8 cellular contexts compared by ENCODE assay signal in genomic region chr17:50200447-50201225, GRCh38. TPM values are rescaled to one million over a fixed set of nuclear protein-coding genes. Genes with fewer than 3 reads are reported as not detected.
A peak's percentile ranks its signal among the peaks of the same experiment; 100 is the strongest.
DNase-seq lines count a peak whose midpoint lies in the region; ATAC-seq and TF ChIP-seq lines count a peak whose summit lies in the region.

No MANE protein-coding gene starts in this region.

- H3K9me3 ChIP-seq in ascending aorta (no peaks in the 10 kb centered on the region), aorta (ENCODE audit: control insufficient read depth, low read length) (no peaks in the 10 kb centered on the region)

- H3K4me3 ChIP-seq in ascending aorta = peak overlapping the region; percentile 49 to 80
- peak overlapping the region; percentile 24 to 56 for H3K4me3 ChIP-seq in aorta (ENCODE audit: low read length in 2 of 2)

- DNase-seq in DMS114 treated with DMSO at 0.1 percent for 48 hours (lab: John Stamatoyannopoulos, UW; ENCODE audit: unreplicated experiment) = peak; percentile 74
- DNase-seq in H4 (ENCODE audit: low spot score) = peak; percentile 93
- peak; percentile 73 for DNase-seq in NCI-H1105 treated with DMSO at 0.1 percent for 48 hours (lab: John Stamatoyannopoulos, UW)
- peak; percentile 81 for DNase-seq in T-helper 2 cell treated with Interferon-gamma antibody and Interleukin-4, amounts not matched to agents 5 μg/mL and 100 μg/mL, for 36 hours (ENCODE audit: low spot score)
- peak; percentile 74 to 96 for DNase-seq in ascending aorta (ENCODE audit: low spot score in 2 of 2)
- peak; percentile 85 for DNase-seq in hepatic stellate cell (ENCODE audit: low spot score)
- DNase-seq in renal cortical epithelial cell (ENCODE audit: low read depth) = peak; percentile 72
- peak; percentile 94 to 98 for DNase-seq in aorta

- H3K27ac ChIP-seq in ascending aorta = peak overlapping the region; percentile 97 to 99
- H3K27ac ChIP-seq in aorta (ENCODE audit: low read depth in 1 of 2, low read length in 2 of 2) = peak overlapping the region; percentile 71 to 87

- peaks cover 13 to 49% of the 10 kb centered on the region in 2 donors for H3K4me1 ChIP-seq in ascending aorta
- no peaks in the 10 kb centered on the region for H3K4me1 ChIP-seq in aorta (ENCODE audit: control insufficient read depth in 1 of 2, insufficient read depth in 2 of 2, low read length in 2 of 2)

- H3K9me3 Mint-ChIP-seq in T-helper 2 cell treated with Interferon-gamma antibody and Interleukin-4, amounts not matched to agents 5 μg/mL and 100 μg/mL, for 36 hours = no peaks in the 10 kb centered on the region

- H3K27me3 ChIP-seq in ascending aorta (no peaks in the 10 kb centered on the region), aorta (ENCODE audit: control insufficient read depth in 1 of 2, insufficient read depth in 2 of 2, low read length in 1 of 2) (no peaks in the 10 kb centered on the region)

- ATAC-seq in aorta (ENCODE audit: low FRiP score) = peak; percentile 91

- WGBS in aorta, 2 donors = 1% methylated on average over 52 of the region's 52 CpGs

- peaks cover 49% of the 10 kb centered on the region for H3K27me3 Mint-ChIP-seq in T-helper 2 cell treated with Interferon-gamma antibody and Interleukin-4, amounts not matched to agents 5 μg/mL and 100 μg/mL, for 36 hours (ENCODE audit: low read depth)

- H3K4me1 Mint-ChIP-seq in T-helper 2 cell treated with Interferon-gamma antibody and Interleukin-4, amounts not matched to agents 5 μg/mL and 100 μg/mL, for 36 hours (ENCODE audit: low read depth) = peaks cover 18% of the 10 kb centered on the region

- peaks cover 37 to 40% of the 10 kb centered on the region in 2 donors for H3K36me3 ChIP-seq in ascending aorta
- H3K36me3 ChIP-seq in aorta (ENCODE audit: control insufficient read depth in 1 of 2, insufficient read depth in 2 of 2, low read length in 1 of 2) = peaks cover 7 to 10% of the 10 kb centered on the region in 2 donors

- intact Hi-C loops in ascending aorta (cut with DNase I) (loop anchor here (1.0 to 5.0 kb wide), 7 partner anchors 19 to 97 kb away; no protein-coding TSS in a partner anchor), aorta (cut with DNase I) (loop anchor here (1.0 to 2.0 kb wide), 7 partner anchors 22 to 98 kb away; no protein-coding TSS in a partner anchor)

- peak overlapping the region; percentile 31 for H3K27ac Mint-ChIP-seq in T-helper 2 cell treated with Interferon-gamma antibody and Interleukin-4, amounts not matched to agents 5 μg/mL and 100 μg/mL, for 36 hours

- peak; percentile 99 to 100 (median 99) for TF ChIP-seq CTCF in ascending aorta (IDR thresholded peaks at IDR 0.05)

- H3K4me3 Mint-ChIP-seq in T-helper 2 cell treated with Interferon-gamma antibody and Interleukin-4, amounts not matched to agents 5 μg/mL and 100 μg/mL, for 36 hours = peak overlapping the region; percentile 83

- peaks cover 2% of the 10 kb centered on the region for H3K36me3 Mint-ChIP-seq in T-helper 2 cell treated with Interferon-gamma antibody and Interleukin-4, amounts not matched to agents 5 μg/mL and 100 μg/mL, for 36 hours (ENCODE audit: low read depth)

RNA-seq across cellular contexts. Expression of gene COL1A1, which starts 0.8 kb away (rescaled TPM):
- total RNA-seq in H4 (2014; rRNA removed; shearing (Covaris generic)) = 11.1 and 25.7 TPM in 2 replicates
- total RNA-seq in ascending aorta = 547 TPM
- total RNA-seq in renal cortical epithelial cell = 65.6 and 141 TPM in 2 replicates
- 100 to 1,000 TPM; 400 to 948 TPM for total RNA-seq in aorta
- polyA plus RNA-seq in aorta = 100 to 1,000 TPM in 1 of 2 donors, 10 to 100 TPM in 1; 70.2 to 391 TPM

RNA-seq across cellular contexts. Expression of gene SGCA, which starts 34.8 kb away (rescaled TPM):
- 0.45 TPM in 1 of 2 replicates, not detected in the other for total RNA-seq in H4 (2014; rRNA removed; shearing (Covaris generic))
- total RNA-seq in ascending aorta (78.5 TPM), renal cortical epithelial cell (not detected in 2 replicates), aorta (10 to 100 TPM; 91.8 to 92.7 TPM)
- 100 to 1,000 TPM in 1 of 2 donors, 10 to 100 TPM in 1; 86.4 to 198 TPM for polyA plus RNA-seq in aorta

RNA-seq across cellular contexts. Expression of gene PPP1R9B, which starts 50.2 kb away (rescaled TPM):
- total RNA-seq in H4 (2014; rRNA removed; shearing (Covaris generic)) = 16.3 and 18.5 TPM in 2 replicates
- total RNA-seq in ascending aorta (63.5 TPM), renal cortical epithelial cell (15.8 and 39.9 TPM in 2 replicates), aorta (10 to 100 TPM; 64.4 to 99.0 TPM)
- 10 to 100 TPM; 20.3 to 26.1 TPM for polyA plus RNA-seq in aorta

Comparison
In these comparisons a context has a peak if more than half of its experiments do, and no peak if none do; other contexts are left out.
1. Peak in every context shown above with its lines: DNase-seq, ATAC-seq, H3K4me3 ChIP-seq and H3K27ac ChIP-seq.
2. RNA of gene SGCA, which starts 34.8 kb away (total RNA-seq): 91.8 to 92.7 TPM in aorta and 78.5 TPM in ascending aorta (single experiment); 0.45 TPM in H4 and not detected in renal cortical epithelial cell; every median in the first group is over 10 times any median in the second.